8 cellular contexts compared by ENCODE assay signal in genomic region chr19:52189745-52190678, GRCh38. TPM values are rescaled to one million over a fixed set of nuclear protein-coding genes. Genes with fewer than 3 reads are reported as not detected.
DNase-seq lines count a peak whose midpoint lies in the region; ATAC-seq and TF ChIP-seq lines count a peak whose summit lies in the region.

PPP2R1A (plus strand) TSS chr19:52190052; CDS start chr19:52190097, 45 bp downstream.

- no peak for TF ChIP-seq CTCF in upper lobe of right lung (IDR thresholded peaks at IDR 0.05)

- no peaks in the 10 kb centered on the region for H3K27me3 Mint-ChIP-seq in T-helper 17 cell

- ATAC-seq in HG02885 (IDR thresholded peaks at IDR 0.05; ENCODE audit: poor library complexity, unreplicated experiment) (peak; percentile 88), T-helper 17 cell (peak; percentile 90), left cardiac atrium (peak; percentile 94 to 95), upper lobe of right lung (peak; percentile 95)

- peak within 1 kb of the TSS; percentile 98 for H3K4me3 Mint-ChIP-seq in T-helper 17 cell

- peak; percentile 100 for DNase-seq in NCI-H1694 treated with DMSO at 0.1 percent for 48 hours (lab: John Stamatoyannopoulos, UW)
- peak; percentile 94 to 98 (median 94) for DNase-seq in T-helper 17 cell
- DNase-seq in amygdala (lab: John Stamatoyannopoulos, UW) = peak; percentile 96 to 100 (median 100)
- DNase-seq in left cardiac atrium = peak; percentile 100
- peak; percentile 100 for DNase-seq in posterior vena cava (ENCODE audit: low spot score)
- peak; percentile 99 for DNase-seq in upper lobe of right lung

- H3K36me3 Mint-ChIP-seq in T-helper 17 cell (ENCODE audit: low read depth) = peaks cover 7% of the 10 kb centered on the region

- intact Hi-C loops in left cardiac atrium (cut with DNase I) (no loop called here), posterior vena cava (cut with DNase I) (no loop called here), upper lobe of right lung (cut with DNase I) (no loop called here)

- peak; percentile 68 for TF ChIP-seq POLR2A in GM15510 (IDR thresholded peaks at IDR 0.05; ENCODE audit: borderline replicate concordance, extremely low read depth, insufficient read length)

- H3K4me1 Mint-ChIP-seq in T-helper 17 cell = peaks cover 40% of the 10 kb centered on the region

- H3K27ac Mint-ChIP-seq in T-helper 17 cell = peak within 1 kb of the TSS; percentile 97

- peaks cover 38% of the 10 kb centered on the region for H3K4me1 ChIP-seq in upper lobe of right lung

- H3K27me3 ChIP-seq in upper lobe of right lung = no peaks in the 10 kb centered on the region

- peak within 1 kb of the TSS; percentile 82 for H3K4me3 ChIP-seq in upper lobe of right lung

- peaks cover 12% of the 10 kb centered on the region for H3K36me3 ChIP-seq in upper lobe of right lung

- H3K27ac ChIP-seq in upper lobe of right lung = peak within 1 kb of the TSS; percentile 99

- H3K9me3 ChIP-seq in T-helper 17 cell (ENCODE audit: control insufficient read depth, low read length, poor library complexity, severe bottlenecking) (no peaks in the 10 kb centered on the region), upper lobe of right lung (no peaks in the 10 kb centered on the region)

RNA-seq across cellular contexts. Expression of gene PPP2R1A, which starts in this region (rescaled TPM):
- total RNA-seq in T-helper 17 cell = 100 to 1,000 TPM; 173 to 180 TPM
- 100 to 1,000 TPM; 276 to 389 TPM for total RNA-seq in left cardiac atrium
- 100 to 1,000 TPM; 164 to 207 TPM for total RNA-seq in posterior vena cava
- 160 TPM for total RNA-seq in upper lobe of right lung

Comparison
In these comparisons a context has a peak if more than half of its experiments do, and no peak if none do; other contexts are left out.
1. Peak in every context shown above with its lines: DNase-seq, ATAC-seq, H3K4me3 ChIP-seq and H3K27ac ChIP-seq.